Comparison of ENCODE assay signal across 1 cellular context in genomic region chr2:169716938-169717690, GRCh38.
TF ChIP-seq lines count a peak whose summit lies in the region.

No MANE protein-coding gene starts in this region.

TF ChIP-seq in HepG2, 621 proteins besides CTCF, POLR2A, EP300 and RAD21 (continued from another document and continues in another):
- TF ChIP-seq ZNF609 (CRISPR knock-in tag; IDR thresholded peaks at IDR 0.05; ENCODE audit: borderline replicate concordance) (no peak), E2F5 (CRISPR knock-in tag; conservative IDR thresholded peaks at IDR 0.05) (no peak), ZNF788 (CRISPR knock-in tag; IDR thresholded peaks at IDR 0.05; ENCODE audit: borderline replicate concordance) (0 out of 2 replicates have a peak, but pooled peaks have one; percentile 3), ETV6 (CRISPR knock-in tag; conservative IDR thresholded peaks at IDR 0.05) (no peak), FIP1L1 (IDR thresholded peaks at IDR 0.05; ENCODE audit: borderline replicate concordance, insufficient read depth, low read depth, low read length) (no peak), KLF16 (CRISPR knock-in tag; IDR thresholded peaks at IDR 0.05) (peak in 1 of 2 experiments; percentile 63; a peak in 1 of 4 replicates), CENPX (CRISPR knock-in tag; IDR thresholded peaks at IDR 0.05) (no peak), PATZ1 (CRISPR knock-in tag; IDR thresholded peaks at IDR 0.05) (0 out of 2 replicates have a peak, but pooled peaks have one; percentile 27), YEATS2 (CRISPR knock-in tag; IDR thresholded peaks at IDR 0.05; ENCODE audit: borderline replicate concordance) (peak; percentile 67; the same call in 1 of the 2 replicates), ZNF580 (CRISPR knock-in tag; IDR thresholded peaks at IDR 0.05; ENCODE audit: borderline replicate concordance, low read depth) (no peak), GPN1 (CRISPR knock-in tag; IDR thresholded peaks at IDR 0.05; ENCODE audit: borderline replicate concordance) (no peak), AKNA (CRISPR knock-in tag; IDR thresholded peaks at IDR 0.05; ENCODE audit: borderline replicate concordance) (no peak), ZNF296 (CRISPR knock-in tag; conservative IDR thresholded peaks at IDR 0.05) (no peak), ZSCAN20 (CRISPR knock-in tag; IDR thresholded peaks at IDR 0.05; ENCODE audit: borderline replicate concordance) (no peak), FLYWCH1 (CRISPR knock-in tag; IDR thresholded peaks at IDR 0.05) (no peak), ARNTL (CRISPR knock-in tag; IDR thresholded peaks at IDR 0.05) (no peak), MED1 (CRISPR knock-in tag; IDR thresholded peaks at IDR 0.05) (peak; percentile 84), IRF1 (CRISPR knock-in tag; IDR thresholded peaks at IDR 0.05; ENCODE audit: low read depth) (no peak), MED8 (CRISPR knock-in tag; IDR thresholded peaks at IDR 0.05; ENCODE audit: insufficient replicate concordance) (no peak), ZNF468 (CRISPR knock-in tag; IDR thresholded peaks at IDR 0.05) (0 out of 2 replicates have a peak, but pooled peaks have one; percentile 61), NPAS2 (CRISPR knock-in tag; IDR thresholded peaks at IDR 0.05; ENCODE audit: borderline replicate concordance) (no peak), ARID2 (CRISPR knock-in tag; IDR thresholded peaks at IDR 0.05; ENCODE audit: borderline replicate concordance) (0 out of 2 replicates have a peak, but pooled peaks have one; percentile 63), BRF2 (CRISPR knock-in tag; IDR thresholded peaks at IDR 0.05) (no peak), ZNF83 (CRISPR knock-in tag; IDR thresholded peaks at IDR 0.05; ENCODE audit: borderline replicate concordance) (no peak), KLF15 (CRISPR knock-in tag; IDR thresholded peaks at IDR 0.05; ENCODE audit: borderline replicate concordance) (no peak), EZH2 (conservative IDR thresholded peaks at IDR 0.05; ENCODE audit: low read depth, low read length) (no peak), ZNF337 (CRISPR knock-in tag; IDR thresholded peaks at IDR 0.05; ENCODE audit: borderline replicate concordance, low read depth) (no peak), ZBTB37 (CRISPR knock-in tag; IDR thresholded peaks at IDR 0.05) (peak; percentile 91), MNT (IDR thresholded peaks at IDR 0.05) (0 out of 2 replicates have a peak, but pooled peaks have one; percentile 13), BCLAF1 (IDR thresholded peaks at IDR 0.05) (no peak), PBX2 (CRISPR knock-in tag; IDR thresholded peaks at IDR 0.05) (no peak), MIER2 (CRISPR knock-in tag; IDR thresholded peaks at IDR 0.05) (no peak), ARNT (IDR thresholded peaks at IDR 0.05) (no peak), ZNF749 (CRISPR knock-in tag; IDR thresholded peaks at IDR 0.05; ENCODE audit: borderline replicate concordance) (no peak)
